Comparison of ENCODE assay signal across 2 cellular contexts in the genomic region with DNA sequence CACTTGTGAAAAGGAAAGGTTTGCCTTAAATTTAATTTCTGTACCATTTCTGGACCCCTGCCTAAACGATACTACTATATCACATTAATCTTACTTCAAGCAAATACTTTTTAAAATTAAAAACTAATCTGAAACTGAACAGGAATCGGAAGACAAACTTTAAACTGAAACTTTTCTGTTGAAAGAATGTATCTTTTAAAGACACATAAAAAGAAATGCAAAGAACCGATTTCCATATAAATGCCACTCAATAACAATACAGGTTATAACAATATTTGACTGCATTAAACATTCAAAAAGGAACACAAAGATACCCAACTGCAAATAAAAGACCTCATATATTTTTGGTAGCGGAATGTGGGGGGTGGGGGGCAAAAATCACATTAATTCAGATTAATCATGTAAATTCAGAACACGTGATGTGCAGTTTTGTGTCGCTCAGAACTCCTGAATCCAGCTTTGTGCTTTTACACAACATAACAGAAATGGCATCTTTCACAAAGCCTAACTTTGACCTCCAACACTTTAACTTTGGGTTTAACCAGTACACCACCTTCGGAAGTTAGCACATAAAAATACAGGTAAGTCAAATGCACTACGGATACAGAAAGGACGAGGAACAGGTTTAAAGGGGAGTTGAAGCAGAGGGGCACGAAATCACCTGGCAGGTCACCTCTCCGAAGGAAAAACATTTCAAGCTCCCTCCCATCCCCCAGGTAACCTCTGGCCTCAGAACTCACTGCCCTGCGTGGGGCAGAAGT.
TF ChIP-seq lines count a peak whose summit lies in the region.

No MANE protein-coding gene starts in this region.

TF ChIP-seq in H1, 55 proteins besides CTCF, POLR2A, EP300 and RAD21 (continued from another document):
- TF ChIP-seq ASH2L (IDR thresholded peaks at IDR 0.05; ENCODE audit: low read length), result peak; percentile 69
- 0 out of 2 replicates have a peak, but pooled peaks have one; percentile 14 for TF ChIP-seq RBBP5 (IDR thresholded peaks at IDR 0.05; ENCODE audit: borderline replicate concordance, low read depth, low read length)
- no peak for TF ChIP-seq FOSL1 (IDR thresholded peaks at IDR 0.05; ENCODE audit: insufficient read depth, low read depth, low read length)
- TF ChIP-seq BACH1 (IDR thresholded peaks at IDR 0.05; ENCODE audit: low read length), result no peak
- no peak for TF ChIP-seq CHD2 (IDR thresholded peaks at IDR 0.05; ENCODE audit: low read length)
- no peak for TF ChIP-seq GABPA (IDR thresholded peaks at IDR 0.05; ENCODE audit: borderline replicate concordance, insufficient read depth, low read length)
- no peak for TF ChIP-seq SP2 (IDR thresholded peaks at IDR 0.05; ENCODE audit: low read length)

TF ChIP-seq in neural cell, 6 proteins besides CTCF, POLR2A, EP300 and RAD21 (continued from another document):
- TF ChIP-seq, protein P1, sequence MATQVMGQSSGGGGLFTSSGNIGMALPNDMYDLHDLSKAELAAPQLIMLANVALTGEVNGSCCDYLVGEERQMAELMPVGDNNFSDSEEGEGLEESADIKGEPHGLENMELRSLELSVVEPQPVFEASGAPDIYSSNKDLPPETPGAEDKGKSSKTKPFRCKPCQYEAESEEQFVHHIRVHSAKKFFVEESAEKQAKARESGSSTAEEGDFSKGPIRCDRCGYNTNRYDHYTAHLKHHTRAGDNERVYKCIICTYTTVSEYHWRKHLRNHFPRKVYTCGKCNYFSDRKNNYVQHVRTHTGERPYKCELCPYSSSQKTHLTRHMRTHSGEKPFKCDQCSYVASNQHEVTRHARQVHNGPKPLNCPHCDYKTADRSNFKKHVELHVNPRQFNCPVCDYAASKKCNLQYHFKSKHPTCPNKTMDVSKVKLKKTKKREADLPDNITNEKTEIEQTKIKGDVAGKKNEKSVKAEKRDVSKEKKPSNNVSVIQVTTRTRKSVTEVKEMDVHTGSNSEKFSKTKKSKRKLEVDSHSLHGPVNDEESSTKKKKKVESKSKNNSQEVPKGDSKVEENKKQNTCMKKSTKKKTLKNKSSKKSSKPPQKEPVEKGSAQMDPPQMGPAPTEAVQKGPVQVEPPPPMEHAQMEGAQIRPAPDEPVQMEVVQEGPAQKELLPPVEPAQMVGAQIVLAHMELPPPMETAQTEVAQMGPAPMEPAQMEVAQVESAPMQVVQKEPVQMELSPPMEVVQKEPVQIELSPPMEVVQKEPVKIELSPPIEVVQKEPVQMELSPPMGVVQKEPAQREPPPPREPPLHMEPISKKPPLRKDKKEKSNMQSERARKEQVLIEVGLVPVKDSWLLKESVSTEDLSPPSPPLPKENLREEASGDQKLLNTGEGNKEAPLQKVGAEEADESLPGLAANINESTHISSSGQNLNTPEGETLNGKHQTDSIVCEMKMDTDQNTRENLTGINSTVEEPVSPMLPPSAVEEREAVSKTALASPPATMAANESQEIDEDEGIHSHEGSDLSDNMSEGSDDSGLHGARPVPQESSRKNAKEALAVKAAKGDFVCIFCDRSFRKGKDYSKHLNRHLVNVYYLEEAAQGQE (IDR thresholded peaks at IDR 0.05; ENCODE audit: borderline replicate concordance), result no peak
- TF ChIP-seq POLR2AphosphoS5 (IDR thresholded peaks at IDR 0.05) (no peak), MXI1 (conservative IDR thresholded peaks at IDR 0.05; ENCODE audit: poor library complexity, severe bottlenecking) (no peak), TAF1 (IDR thresholded peaks at IDR 0.05; ENCODE audit: low read depth) (no peak)
